Comparison of ENCODE assay signal across 9 cellular contexts in the genomic region with DNA sequence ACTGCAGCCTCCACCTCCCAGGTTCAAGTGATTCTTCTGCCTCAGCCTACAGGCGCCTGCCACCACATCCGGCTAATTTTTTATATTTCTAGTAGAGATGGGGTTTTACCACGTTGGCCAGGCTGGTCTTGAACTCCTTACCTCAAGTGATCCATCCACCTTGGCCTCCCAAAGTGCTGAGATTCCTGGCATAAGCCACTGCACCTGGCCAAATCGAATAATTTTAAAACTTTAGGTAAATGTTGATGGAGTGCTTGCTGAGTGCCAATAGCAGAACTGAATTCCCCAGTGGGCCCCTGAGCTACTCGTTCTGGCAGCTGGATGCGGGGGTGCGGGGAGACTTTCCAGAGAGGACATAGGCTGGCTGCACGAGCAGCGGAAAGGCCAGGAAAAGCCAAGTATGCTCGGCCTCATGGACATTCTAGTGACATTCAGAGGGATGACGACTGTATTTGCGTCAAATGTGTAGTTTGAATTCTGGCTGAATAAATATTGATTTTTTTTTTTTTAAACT. TPM values are rescaled to one million over a fixed set of nuclear protein-coding genes. Genes with fewer than 3 reads are reported as not detected.
DNase-seq lines count a peak whose midpoint lies in the region; ATAC-seq and TF ChIP-seq lines count a peak whose summit lies in the region.
"Had no signal": no experiment of that assay in that cellular context is flagged by ENCODE, and none has a peak within 500 bp of the region (broad histone marks: within the 10 kb centered on the region; RNA-seq: fewer than 3 reads in every experiment).

No MANE protein-coding gene starts in this region.

- H3K4me1 Mint-ChIP-seq in nephron progenitor cell = no peaks in the 10 kb centered on the region
- H3K4me1 Mint-ChIP-seq: nephron had no signal

- no peak for ATAC-seq in Panc1
- no peak for ATAC-seq in GM21723 (IDR thresholded peaks at IDR 0.05; ENCODE audit: unreplicated experiment)

- no peaks in the 10 kb centered on the region for H3K9me3 Mint-ChIP-seq in nephron progenitor cell
- H3K9me3 Mint-ChIP-seq: nephron had no signal

- TF ChIP-seq CTCF in Panc1 (IDR thresholded peaks at IDR 0.05) (no peak), esophagus squamous epithelium (IDR thresholded peaks at IDR 0.05) (no peak), nephron progenitor cell (IDR thresholded peaks at IDR 0.05) (no peak)

- H3K79me2 ChIP-seq in ACC112 (ENCODE audit: control insufficient read depth, insufficient read depth, low read length, unreplicated experiment) = peaks cover 9% of the 10 kb centered on the region

- H2AFZ ChIP-seq in ACC112 (ENCODE audit: low read length, unreplicated experiment) = no peak overlapping the region

- H3K4me1 ChIP-seq in ACC112 (ENCODE audit: control insufficient read depth, insufficient read depth, low read length, unreplicated experiment) = peaks cover 32% of the 10 kb centered on the region
- peaks cover 47% of the 10 kb centered on the region for H3K4me1 ChIP-seq in Panc1 (ENCODE audit: control insufficient read depth, insufficient read depth, low read length)
- peaks cover 30 to 60% (median 37%) of the 10 kb centered on the region in 3 donors for H3K4me1 ChIP-seq in esophagus squamous epithelium

- H3K27me3 Mint-ChIP-seq in nephron progenitor cell (ENCODE audit: low read depth, poor library complexity) = peaks cover 3% of the 10 kb centered on the region

- H3K27ac Mint-ChIP-seq in nephron progenitor cell = peak overlapping the region; percentile 64

- H3K27me3 ChIP-seq in ACC112 (ENCODE audit: insufficient read depth, low read length) (no peaks in the 10 kb centered on the region), Panc1 (ENCODE audit: control insufficient read depth, insufficient read depth, low read length) (no peaks in the 10 kb centered on the region), esophagus squamous epithelium (no peaks in the 10 kb centered on the region)

- no peak overlapping the region for H3K4me3 Mint-ChIP-seq in nephron progenitor cell
- H3K4me3 Mint-ChIP-seq: nephron had no signal

- 53 to 66% methylated on average over 12 of the region's 12 CpGs for WGBS in esophagus squamous epithelium, 2 donors

- H3K27ac ChIP-seq in ACC112 (ENCODE audit: low read depth, low read length) (peak overlapping the region; percentile 97), Panc1 (ENCODE audit: low read length) (peak overlapping the region; percentile 97), esophagus squamous epithelium (peak overlapping the region; percentile 89 to 93 (median 92))

- intact Hi-C loops in Panc1 (cut with micrococcal nuclease; ENCODE audit: unreplicated experiment) = no loop called here
- intact Hi-C loops in esophagus squamous epithelium (cut with DNase I) = no loop called here

- H3K36me3 ChIP-seq in ACC112 (ENCODE audit: insufficient read depth, low read length) (peaks cover 3% of the 10 kb centered on the region; the same call in 1 of the 2 replicates), Panc1 (ENCODE audit: control insufficient read depth, insufficient read depth, low read length) (peaks cover 8% of the 10 kb centered on the region; the same call in 1 of the 2 replicates), esophagus squamous epithelium (peaks cover 0 to 78% (median 14%) of the 10 kb centered on the region in 3 donors)

- DNase-seq in Panc1 (ENCODE audit: low read depth, low spot score) = no peak
- DNase-seq in esophagus squamous epithelium (lab: John Stamatoyannopoulos, UW) = no peak
- no peak for DNase-seq in nephron progenitor cell
- DNase-seq in G401 (ENCODE audit: low spot score) = no peak
- no peak for DNase-seq in LoVo (ENCODE audit: low spot score)
- DNase-seq in SIG-M5 treated with dmso at 0.1 percent for 504 hours (lab: John Stamatoyannopoulos, UW; ENCODE audit: unreplicated experiment) = no peak

- peaks cover 45% of the 10 kb centered on the region for H3K36me3 Mint-ChIP-seq in nephron progenitor cell (ENCODE audit: low read depth)

- CTCF ChIA-PET in Panc1 (lab: Charles Lee) = no interaction called here

- no peaks in the 10 kb centered on the region for H3K9me3 ChIP-seq in Panc1 (ENCODE audit: control insufficient read depth, insufficient read depth, low read depth, low read length)
- no peaks in the 10 kb centered on the region for H3K9me3 ChIP-seq in esophagus squamous epithelium

- TSS peak; percentile 51 for BruUV-seq in Panc1 (replicated peaks; lab: Mats Ljungman, UMichigan)

- H3K4me3 ChIP-seq in ACC112 (ENCODE audit: low read depth, low read length) (no peak overlapping the region), Panc1 (ENCODE audit: low read depth in 2 of 2, low read length in 2 of 2) (no peak overlapping the region), esophagus squamous epithelium (peak overlapping the region in 1 of 4 donors; percentile 33)

- in situ Hi-C loops in Panc1 (cut with HindIII; ENCODE audit: low pct_unique_long_range_greater_than_20kb, low sequenced_read_pairs) = no loop called here
- in situ Hi-C loops in G401 (cut with HindIII; ENCODE audit: low sequenced_read_pairs) = no loop called here

- POLR2A ChIA-PET in Panc1 (lab: Charles Lee) = no interaction called here

- TF ChIP-seq POLR2A in esophagus squamous epithelium (IDR thresholded peaks at IDR 0.05) = no peak

RNA-seq across cellular contexts. Expression of gene TRAF2, which starts 16.8 kb away (rescaled TPM):
- total RNA-seq in Panc1 (2021; ENCODE audit: unreplicated experiment) (48.7 TPM), esophagus squamous epithelium (10 to 100 TPM in 3 of 4 donors, 1 to 10 TPM in 1; 8.0 to 20.9 (median 13.2) TPM)
- 43.7 TPM for polyA plus RNA-seq in Panc1 (2012; ENCODE audit: insufficient read length)
- total RNA-seq in G401 (2014; rRNA removed; shearing (Covaris generic)) = 22.6 and 36.3 TPM in 2 replicates

RNA-seq across cellular contexts. Expression of gene EDF1, which starts 37.0 kb away (rescaled TPM):
- total RNA-seq in Panc1 (2021; ENCODE audit: unreplicated experiment) = 270 TPM
- polyA plus RNA-seq in Panc1 (2012; ENCODE audit: insufficient read length) = 595 TPM
- 100 to 1,000 TPM; 326 to 456 (median 356) TPM for total RNA-seq in esophagus squamous epithelium
- total RNA-seq in G401 (2014; rRNA removed; shearing (Covaris generic)) = 308 and 348 TPM in 2 replicates

RNA-seq across cellular contexts. Expression of gene FBXW5, which starts 41.4 kb away (rescaled TPM):
- total RNA-seq in Panc1 (2021; ENCODE audit: unreplicated experiment) (72.6 TPM), esophagus squamous epithelium (100 to 1,000 TPM; 146 to 210 (median 163) TPM)
- 93.9 TPM for polyA plus RNA-seq in Panc1 (2012; ENCODE audit: insufficient read length)
- total RNA-seq in G401 (2014; rRNA removed; shearing (Covaris generic)) = 118 and 124 TPM in 2 replicates

RNA-seq across cellular contexts. Expression of gene C8G, which starts 41.9 kb away (rescaled TPM):
- total RNA-seq in Panc1 (2021; ENCODE audit: unreplicated experiment) (2.9 TPM), esophagus squamous epithelium (1 to 10 TPM in 1 of 4 donors, not detected in 3; 1.6 TPM)
- 2.8 TPM for polyA plus RNA-seq in Panc1 (2012; ENCODE audit: insufficient read length)
- total RNA-seq in G401 (2014; rRNA removed; shearing (Covaris generic)) = 0.92 TPM in 1 of 2 replicates, not detected in the other

RNA-seq across cellular contexts. Expression of gene LCN12, which starts 49.0 kb away (rescaled TPM):
- total RNA-seq in Panc1 (2021; ENCODE audit: unreplicated experiment) (2.5 TPM), esophagus squamous epithelium (not detected)
- polyA plus RNA-seq in Panc1 (2012; ENCODE audit: insufficient read length) = 3.0 TPM
- not detected in 2 replicates for total RNA-seq in G401 (2014; rRNA removed; shearing (Covaris generic))
